1 cellular context compared by ENCODE assay signal in the genomic region with DNA sequence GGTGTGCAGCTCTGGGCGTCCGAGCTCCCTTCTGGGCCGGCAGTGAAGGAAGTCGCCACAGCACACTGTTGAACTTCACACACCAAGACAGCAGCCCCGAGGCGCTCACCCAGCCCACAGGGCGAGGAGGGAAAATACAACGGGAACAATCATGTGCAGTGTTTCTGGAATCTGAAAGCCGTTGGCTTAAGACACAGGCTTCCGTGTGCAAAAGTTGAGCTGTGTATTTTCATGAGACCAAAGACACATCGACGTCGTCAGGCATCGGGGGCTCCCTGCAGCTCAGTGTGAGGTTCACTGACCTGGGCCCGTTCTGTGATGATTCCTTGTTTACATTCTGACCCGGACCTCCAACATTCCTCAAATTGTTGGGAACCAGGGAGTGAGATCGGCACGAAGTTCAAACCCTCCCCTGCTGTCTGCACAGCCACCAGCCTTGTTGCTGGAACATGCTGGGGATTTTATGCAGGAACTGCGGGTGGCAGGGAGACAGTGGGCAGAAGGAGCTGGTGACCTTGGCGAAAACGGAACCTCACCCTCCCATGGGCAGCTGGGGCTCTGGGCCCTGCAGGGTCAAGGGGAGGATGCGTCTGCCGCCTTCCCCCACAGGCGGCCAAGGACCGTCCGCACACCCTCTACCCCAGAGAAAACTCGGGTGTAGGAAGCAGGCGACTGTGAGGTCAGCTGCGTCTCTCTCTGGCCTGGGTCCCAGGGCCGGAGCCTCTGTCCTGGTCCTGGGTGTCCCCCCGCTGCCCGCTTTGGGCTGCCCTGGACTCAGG.
TF ChIP-seq lines count a peak whose summit lies in the region.

No MANE protein-coding gene starts in this region.

TF ChIP-seq in HepG2, 621 proteins besides CTCF, POLR2A, EP300 and RAD21 (continued from another document and continues in another):
- TF ChIP-seq FOXA3 (CRISPR knock-in tag; IDR thresholded peaks at IDR 0.05) (peak; percentile 99), MAFF (IDR thresholded peaks at IDR 0.05; ENCODE audit: low read depth, low read length) (no peak), NR2F2 (IDR thresholded peaks at IDR 0.05; ENCODE audit: borderline replicate concordance, low read depth) (peak; percentile 80; the same call in 1 of the 2 replicates), GATAD2A (CRISPR knock-in tag; IDR thresholded peaks at IDR 0.05) (peak; percentile 94), KMT2A (CRISPR knock-in tag; IDR thresholded peaks at IDR 0.05) (peak; percentile 73), BHLHE40 (IDR thresholded peaks at IDR 0.05; ENCODE audit: low read length) (peak; percentile 70), MEF2D (CRISPR knock-in tag; IDR thresholded peaks at IDR 0.05) (peak; percentile 93), ZNF670 (CRISPR knock-in tag; IDR thresholded peaks at IDR 0.05; ENCODE audit: borderline replicate concordance) (0 out of 2 replicates have a peak, but pooled peaks have one; percentile 92), ZNF619 (CRISPR knock-in tag; IDR thresholded peaks at IDR 0.05) (peak; percentile 51), MAF1 (CRISPR knock-in tag; IDR thresholded peaks at IDR 0.05; ENCODE audit: borderline replicate concordance) (no peak), ARID2 (CRISPR knock-in tag; IDR thresholded peaks at IDR 0.05; ENCODE audit: borderline replicate concordance) (0 out of 2 replicates have a peak, but pooled peaks have one; percentile 81), BCL6 (CRISPR knock-in tag; IDR thresholded peaks at IDR 0.05) (peak; percentile 93), FIP1L1 (IDR thresholded peaks at IDR 0.05; ENCODE audit: borderline replicate concordance, insufficient read depth, low read depth, low read length) (no peak), KLF11 (CRISPR knock-in tag; IDR thresholded peaks at IDR 0.05) (peak; percentile 64; the same call in 1 of the 2 replicates), MXI1 (IDR thresholded peaks at IDR 0.05; ENCODE audit: borderline replicate concordance, low read depth, low read length) (peak; percentile 43; the same call in 1 of the 3 replicates), ZNF274 (CRISPR knock-in tag; IDR thresholded peaks at IDR 0.05) (peak; percentile 77), ZMYM4 (CRISPR knock-in tag; IDR thresholded peaks at IDR 0.05) (peak; percentile 86), HIVEP1 (CRISPR knock-in tag; IDR thresholded peaks at IDR 0.05) (peak; percentile 95), ZNF354B (CRISPR knock-in tag; IDR thresholded peaks at IDR 0.05) (no peak), SALL2 (CRISPR knock-in tag; IDR thresholded peaks at IDR 0.05) (peak; percentile 84), ZBTB42 (CRISPR knock-in tag; IDR thresholded peaks at IDR 0.05) (0 out of 2 replicates have a peak, but pooled peaks have one; percentile 69), NFKB2 (CRISPR knock-in tag; IDR thresholded peaks at IDR 0.05; ENCODE audit: borderline replicate concordance) (peak; percentile 90; the same call in 1 of the 2 replicates), SNAPC2 (CRISPR knock-in tag; IDR thresholded peaks at IDR 0.05) (no peak), RAD51 (IDR thresholded peaks at IDR 0.05; ENCODE audit: borderline replicate concordance) (no peak), ZEB1 (IDR thresholded peaks at IDR 0.05; ENCODE audit: insufficient replicate concordance, low read depth) (no peak), ZZZ3 (CRISPR knock-in tag; IDR thresholded peaks at IDR 0.05; ENCODE audit: borderline replicate concordance) (no peak), ZNF749 (CRISPR knock-in tag; IDR thresholded peaks at IDR 0.05; ENCODE audit: borderline replicate concordance) (peak; percentile 88), FOXO1 (CRISPR knock-in tag; IDR thresholded peaks at IDR 0.05) (peak; percentile 95), SRSF1 (optimal IDR thresholded peaks at IDR 0.05; ENCODE audit: low read depth, low read length) (no peak), NBN (conservative IDR thresholded peaks at IDR 0.05) (no peak)
- TF ChIP-seq, protein P1, sequence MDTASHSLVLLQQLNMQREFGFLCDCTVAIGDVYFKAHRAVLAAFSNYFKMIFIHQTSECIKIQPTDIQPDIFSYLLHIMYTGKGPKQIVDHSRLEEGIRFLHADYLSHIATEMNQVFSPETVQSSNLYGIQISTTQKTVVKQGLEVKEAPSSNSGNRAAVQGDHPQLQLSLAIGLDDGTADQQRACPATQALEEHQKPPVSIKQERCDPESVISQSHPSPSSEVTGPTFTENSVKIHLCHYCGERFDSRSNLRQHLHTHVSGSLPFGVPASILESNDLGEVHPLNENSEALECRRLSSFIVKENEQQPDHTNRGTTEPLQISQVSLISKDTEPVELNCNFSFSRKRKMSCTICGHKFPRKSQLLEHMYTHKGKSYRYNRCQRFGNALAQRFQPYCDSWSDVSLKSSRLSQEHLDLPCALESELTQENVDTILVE (CRISPR knock-in tag; IDR thresholded peaks at IDR 0.05), result peak; percentile 72
- TF ChIP-seq, protein P2, sequence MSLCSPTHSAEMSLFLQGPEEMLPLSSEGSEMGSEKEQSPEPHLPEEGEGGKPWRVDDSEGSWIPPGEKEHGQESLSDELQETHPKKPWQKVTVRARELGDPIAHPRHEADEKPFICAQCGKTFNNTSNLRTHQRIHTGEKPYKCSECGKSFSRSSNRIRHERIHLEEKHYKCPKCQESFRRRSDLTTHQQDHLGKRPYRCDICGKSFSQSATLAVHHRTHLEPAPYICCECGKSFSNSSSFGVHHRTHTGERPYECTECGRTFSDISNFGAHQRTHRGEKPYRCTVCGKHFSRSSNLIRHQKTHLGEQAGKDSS (CRISPR knock-in tag; IDR thresholded peaks at IDR 0.05; ENCODE audit: borderline replicate concordance, low read depth), result 0 out of 2 replicates have a peak, but pooled peaks have one; percentile 90
- TF ChIP-seq, protein P3, sequence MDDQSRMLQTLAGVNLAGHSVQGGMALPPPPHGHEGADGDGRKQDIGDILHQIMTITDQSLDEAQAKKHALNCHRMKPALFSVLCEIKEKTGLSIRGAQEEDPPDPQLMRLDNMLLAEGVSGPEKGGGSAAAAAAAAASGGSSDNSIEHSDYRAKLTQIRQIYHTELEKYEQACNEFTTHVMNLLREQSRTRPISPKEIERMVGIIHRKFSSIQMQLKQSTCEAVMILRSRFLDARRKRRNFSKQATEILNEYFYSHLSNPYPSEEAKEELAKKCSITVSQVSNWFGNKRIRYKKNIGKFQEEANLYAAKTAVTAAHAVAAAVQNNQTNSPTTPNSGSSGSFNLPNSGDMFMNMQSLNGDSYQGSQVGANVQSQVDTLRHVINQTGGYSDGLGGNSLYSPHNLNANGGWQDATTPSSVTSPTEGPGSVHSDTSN (CRISPR knock-in tag; IDR thresholded peaks at IDR 0.05; ENCODE audit: borderline replicate concordance), result no peak; the same call in 1 of the 2 replicates
- TF ChIP-seq, protein P4, sequence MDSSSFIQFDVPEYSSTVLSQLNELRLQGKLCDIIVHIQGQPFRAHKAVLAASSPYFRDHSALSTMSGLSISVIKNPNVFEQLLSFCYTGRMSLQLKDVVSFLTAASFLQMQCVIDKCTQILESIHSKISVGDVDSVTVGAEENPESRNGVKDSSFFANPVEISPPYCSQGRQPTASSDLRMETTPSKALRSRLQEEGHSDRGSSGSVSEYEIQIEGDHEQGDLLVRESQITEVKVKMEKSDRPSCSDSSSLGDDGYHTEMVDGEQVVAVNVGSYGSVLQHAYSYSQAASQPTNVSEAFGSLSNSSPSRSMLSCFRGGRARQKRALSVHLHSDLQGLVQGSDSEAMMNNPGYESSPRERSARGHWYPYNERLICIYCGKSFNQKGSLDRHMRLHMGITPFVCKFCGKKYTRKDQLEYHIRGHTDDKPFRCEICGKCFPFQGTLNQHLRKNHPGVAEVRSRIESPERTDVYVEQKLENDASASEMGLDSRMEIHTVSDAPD (CRISPR knock-in tag; IDR thresholded peaks at IDR 0.05), result peak; percentile 83; the same call in 1 of the 2 replicates
- TF ChIP-seq, protein P5, sequence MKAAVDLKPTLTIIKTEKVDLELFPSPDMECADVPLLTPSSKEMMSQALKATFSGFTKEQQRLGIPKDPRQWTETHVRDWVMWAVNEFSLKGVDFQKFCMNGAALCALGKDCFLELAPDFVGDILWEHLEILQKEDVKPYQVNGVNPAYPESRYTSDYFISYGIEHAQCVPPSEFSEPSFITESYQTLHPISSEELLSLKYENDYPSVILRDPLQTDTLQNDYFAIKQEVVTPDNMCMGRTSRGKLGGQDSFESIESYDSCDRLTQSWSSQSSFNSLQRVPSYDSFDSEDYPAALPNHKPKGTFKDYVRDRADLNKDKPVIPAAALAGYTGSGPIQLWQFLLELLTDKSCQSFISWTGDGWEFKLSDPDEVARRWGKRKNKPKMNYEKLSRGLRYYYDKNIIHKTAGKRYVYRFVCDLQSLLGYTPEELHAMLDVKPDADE (CRISPR knock-in tag; IDR thresholded peaks at IDR 0.05), result no peak
- TF ChIP-seq, protein P6, sequence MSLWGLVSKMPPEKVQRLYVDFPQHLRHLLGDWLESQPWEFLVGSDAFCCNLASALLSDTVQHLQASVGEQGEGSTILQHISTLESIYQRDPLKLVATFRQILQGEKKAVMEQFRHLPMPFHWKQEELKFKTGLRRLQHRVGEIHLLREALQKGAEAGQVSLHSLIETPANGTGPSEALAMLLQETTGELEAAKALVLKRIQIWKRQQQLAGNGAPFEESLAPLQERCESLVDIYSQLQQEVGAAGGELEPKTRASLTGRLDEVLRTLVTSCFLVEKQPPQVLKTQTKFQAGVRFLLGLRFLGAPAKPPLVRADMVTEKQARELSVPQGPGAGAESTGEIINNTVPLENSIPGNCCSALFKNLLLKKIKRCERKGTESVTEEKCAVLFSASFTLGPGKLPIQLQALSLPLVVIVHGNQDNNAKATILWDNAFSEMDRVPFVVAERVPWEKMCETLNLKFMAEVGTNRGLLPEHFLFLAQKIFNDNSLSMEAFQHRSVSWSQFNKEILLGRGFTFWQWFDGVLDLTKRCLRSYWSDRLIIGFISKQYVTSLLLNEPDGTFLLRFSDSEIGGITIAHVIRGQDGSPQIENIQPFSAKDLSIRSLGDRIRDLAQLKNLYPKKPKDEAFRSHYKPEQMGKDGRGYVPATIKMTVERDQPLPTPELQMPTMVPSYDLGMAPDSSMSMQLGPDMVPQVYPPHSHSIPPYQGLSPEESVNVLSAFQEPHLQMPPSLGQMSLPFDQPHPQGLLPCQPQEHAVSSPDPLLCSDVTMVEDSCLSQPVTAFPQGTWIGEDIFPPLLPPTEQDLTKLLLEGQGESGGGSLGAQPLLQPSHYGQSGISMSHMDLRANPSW (CRISPR knock-in tag; IDR thresholded peaks at IDR 0.05; ENCODE audit: borderline replicate concordance), result no peak
- TF ChIP-seq, protein P7, sequence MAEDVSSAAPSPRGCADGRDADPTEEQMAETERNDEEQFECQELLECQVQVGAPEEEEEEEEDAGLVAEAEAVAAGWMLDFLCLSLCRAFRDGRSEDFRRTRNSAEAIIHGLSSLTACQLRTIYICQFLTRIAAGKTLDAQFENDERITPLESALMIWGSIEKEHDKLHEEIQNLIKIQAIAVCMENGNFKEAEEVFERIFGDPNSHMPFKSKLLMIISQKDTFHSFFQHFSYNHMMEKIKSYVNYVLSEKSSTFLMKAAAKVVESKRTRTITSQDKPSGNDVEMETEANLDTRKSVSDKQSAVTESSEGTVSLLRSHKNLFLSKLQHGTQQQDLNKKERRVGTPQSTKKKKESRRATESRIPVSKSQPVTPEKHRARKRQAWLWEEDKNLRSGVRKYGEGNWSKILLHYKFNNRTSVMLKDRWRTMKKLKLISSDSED (CRISPR knock-in tag; IDR thresholded peaks at IDR 0.05), result peak; percentile 90
- TF ChIP-seq, protein P8, sequence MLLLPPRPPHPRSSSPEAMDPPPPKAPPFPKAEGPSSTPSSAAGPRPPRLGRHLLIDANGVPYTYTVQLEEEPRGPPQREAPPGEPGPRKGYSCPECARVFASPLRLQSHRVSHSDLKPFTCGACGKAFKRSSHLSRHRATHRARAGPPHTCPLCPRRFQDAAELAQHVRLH (CRISPR knock-in tag; IDR thresholded peaks at IDR 0.05; ENCODE audit: borderline replicate concordance, low read depth), result peak; percentile 97
- TF ChIP-seq, protein P9, sequence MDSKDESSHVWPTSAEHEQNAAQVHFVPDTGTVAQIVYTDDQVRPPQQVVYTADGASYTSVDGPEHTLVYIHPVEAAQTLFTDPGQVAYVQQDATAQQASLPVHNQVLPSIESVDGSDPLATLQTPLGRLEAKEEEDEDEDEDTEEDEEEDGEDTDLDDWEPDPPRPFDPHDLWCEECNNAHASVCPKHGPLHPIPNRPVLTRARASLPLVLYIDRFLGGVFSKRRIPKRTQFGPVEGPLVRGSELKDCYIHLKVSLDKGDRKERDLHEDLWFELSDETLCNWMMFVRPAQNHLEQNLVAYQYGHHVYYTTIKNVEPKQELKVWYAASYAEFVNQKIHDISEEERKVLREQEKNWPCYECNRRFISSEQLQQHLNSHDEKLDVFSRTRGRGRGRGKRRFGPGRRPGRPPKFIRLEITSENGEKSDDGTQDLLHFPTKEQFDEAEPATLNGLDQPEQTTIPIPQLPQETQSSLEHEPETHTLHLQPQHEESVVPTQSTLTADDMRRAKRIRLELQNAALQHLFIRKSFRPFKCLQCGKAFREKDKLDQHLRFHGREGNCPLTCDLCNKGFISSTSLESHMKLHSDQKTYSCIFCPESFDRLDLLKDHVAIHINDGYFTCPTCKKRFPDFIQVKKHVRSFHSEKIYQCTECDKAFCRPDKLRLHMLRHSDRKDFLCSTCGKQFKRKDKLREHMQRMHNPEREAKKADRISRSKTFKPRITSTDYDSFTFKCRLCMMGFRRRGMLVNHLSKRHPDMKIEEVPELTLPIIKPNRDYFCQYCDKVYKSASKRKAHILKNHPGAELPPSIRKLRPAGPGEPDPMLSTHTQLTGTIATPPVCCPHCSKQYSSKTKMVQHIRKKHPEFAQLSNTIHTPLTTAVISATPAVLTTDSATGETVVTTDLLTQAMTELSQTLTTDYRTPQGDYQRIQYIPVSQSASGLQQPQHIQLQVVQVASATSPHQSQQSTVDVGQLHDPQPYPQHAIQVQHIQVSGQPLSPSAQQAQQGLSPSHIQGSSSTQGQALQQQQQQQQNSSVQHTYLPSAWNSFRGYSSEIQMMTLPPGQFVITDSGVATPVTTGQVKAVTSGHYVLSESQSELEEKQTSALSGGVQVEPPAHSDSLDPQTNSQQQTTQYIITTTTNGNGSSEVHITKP (CRISPR knock-in tag; IDR thresholded peaks at IDR 0.05; ENCODE audit: low read depth), result peak; percentile 87
- TF ChIP-seq, protein P10, sequence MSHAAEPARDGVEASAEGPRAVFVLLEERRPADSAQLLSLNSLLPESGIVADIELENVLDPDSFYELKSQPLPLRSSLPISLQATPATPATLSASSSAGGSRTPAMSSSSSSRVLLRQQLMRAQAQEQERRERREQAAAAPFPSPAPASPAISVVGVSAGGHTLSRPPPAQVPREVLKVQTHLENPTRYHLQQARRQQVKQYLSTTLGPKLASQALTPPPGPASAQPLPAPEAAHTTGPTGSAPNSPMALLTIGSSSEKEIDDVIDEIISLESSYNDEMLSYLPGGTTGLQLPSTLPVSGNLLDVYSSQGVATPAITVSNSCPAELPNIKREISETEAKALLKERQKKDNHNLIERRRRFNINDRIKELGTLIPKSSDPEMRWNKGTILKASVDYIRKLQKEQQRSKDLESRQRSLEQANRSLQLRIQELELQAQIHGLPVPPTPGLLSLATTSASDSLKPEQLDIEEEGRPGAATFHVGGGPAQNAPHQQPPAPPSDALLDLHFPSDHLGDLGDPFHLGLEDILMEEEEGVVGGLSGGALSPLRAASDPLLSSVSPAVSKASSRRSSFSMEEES (CRISPR knock-in tag; IDR thresholded peaks at IDR 0.05), result no peak; the same call in 1 of the 2 replicates
- TF ChIP-seq, protein P11, sequence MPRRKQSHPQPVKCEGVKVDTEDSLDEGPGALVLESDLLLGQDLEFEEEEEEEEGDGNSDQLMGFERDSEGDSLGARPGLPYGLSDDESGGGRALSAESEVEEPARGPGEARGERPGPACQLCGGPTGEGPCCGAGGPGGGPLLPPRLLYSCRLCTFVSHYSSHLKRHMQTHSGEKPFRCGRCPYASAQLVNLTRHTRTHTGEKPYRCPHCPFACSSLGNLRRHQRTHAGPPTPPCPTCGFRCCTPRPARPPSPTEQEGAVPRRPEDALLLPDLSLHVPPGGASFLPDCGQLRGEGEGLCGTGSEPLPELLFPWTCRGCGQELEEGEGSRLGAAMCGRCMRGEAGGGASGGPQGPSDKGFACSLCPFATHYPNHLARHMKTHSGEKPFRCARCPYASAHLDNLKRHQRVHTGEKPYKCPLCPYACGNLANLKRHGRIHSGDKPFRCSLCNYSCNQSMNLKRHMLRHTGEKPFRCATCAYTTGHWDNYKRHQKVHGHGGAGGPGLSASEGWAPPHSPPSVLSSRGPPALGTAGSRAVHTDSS (CRISPR knock-in tag; conservative IDR thresholded peaks at IDR 0.05), result no peak
